1 cellular context compared by ENCODE assay signal in the genomic region with DNA sequence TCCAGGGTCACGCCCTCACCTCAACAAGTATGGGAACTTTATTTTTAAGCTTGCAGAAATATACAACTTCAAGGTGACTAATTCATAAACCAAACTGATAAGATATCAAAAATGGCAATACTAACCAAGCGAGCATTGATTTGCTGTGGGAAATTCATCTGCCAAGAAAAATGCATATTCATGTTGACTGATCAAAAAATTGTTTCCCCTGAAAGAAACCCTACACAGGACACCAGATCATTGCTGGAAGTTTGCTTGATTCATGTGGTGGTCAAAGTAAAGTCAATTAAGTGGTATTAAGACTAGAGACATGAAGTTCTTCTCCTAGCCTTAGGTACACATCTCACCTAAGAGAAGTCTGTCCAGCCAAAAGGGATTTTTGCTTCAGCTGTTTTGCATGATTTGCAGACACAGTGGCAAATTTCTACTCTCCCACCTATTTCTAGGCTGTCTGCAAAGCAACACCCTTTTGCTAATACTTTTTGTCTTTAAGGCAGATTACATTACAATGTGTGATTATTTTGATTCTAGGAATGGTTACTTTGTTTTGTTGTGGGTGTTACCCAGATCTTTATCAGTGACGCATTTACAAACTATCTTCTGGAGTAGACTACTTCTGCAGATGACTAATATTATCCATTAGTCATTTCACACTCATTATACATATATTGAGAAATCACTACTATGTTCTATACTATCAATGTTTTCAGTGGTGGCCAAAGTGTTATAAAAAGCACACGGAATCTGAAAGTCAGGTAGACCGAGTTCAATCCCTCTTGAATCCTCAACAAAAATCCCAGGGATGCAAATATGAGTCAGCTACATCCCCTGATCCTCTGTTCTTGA.
TF ChIP-seq lines count a peak whose summit lies in the region.

No MANE protein-coding gene starts in this region.

TF ChIP-seq in GM12878, 131 proteins besides CTCF, POLR2A, EP300 and RAD21 (continued from another document):
- TF ChIP-seq, protein P1, sequence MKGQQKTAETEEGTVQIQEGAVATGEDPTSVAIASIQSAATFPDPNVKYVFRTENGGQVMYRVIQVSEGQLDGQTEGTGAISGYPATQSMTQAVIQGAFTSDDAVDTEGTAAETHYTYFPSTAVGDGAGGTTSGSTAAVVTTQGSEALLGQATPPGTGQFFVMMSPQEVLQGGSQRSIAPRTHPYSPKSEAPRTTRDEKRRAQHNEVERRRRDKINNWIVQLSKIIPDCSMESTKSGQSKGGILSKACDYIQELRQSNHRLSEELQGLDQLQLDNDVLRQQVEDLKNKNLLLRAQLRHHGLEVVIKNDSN (IDR thresholded peaks at IDR 0.05; ENCODE audit: borderline replicate concordance, extremely low read length, insufficient read depth, low read depth, low read length) = no peak
- TF ChIP-seq MEF2A (IDR thresholded peaks at IDR 0.05; ENCODE audit: insufficient read depth, low read depth, low read length) (no peak), PAX8 (IDR thresholded peaks at IDR 0.05) (no peak), SMAD1 (IDR thresholded peaks at IDR 0.05; ENCODE audit: low read depth, partially characterized antibody) (peak; percentile 46), BACH1 (IDR thresholded peaks at IDR 0.05; ENCODE audit: borderline replicate concordance) (peak; percentile 91; the same call in 1 of the 2 replicates), YY1 (IDR thresholded peaks at IDR 0.05; ENCODE audit: low read depth, low read length) (no peak), ZNF207 (IDR thresholded peaks at IDR 0.05; ENCODE audit: borderline replicate concordance) (no peak), NR2C1 (IDR thresholded peaks at IDR 0.05) (no peak), MEF2B (IDR thresholded peaks at IDR 0.05; ENCODE audit: partially characterized antibody, poor library complexity, severe bottlenecking) (peak; percentile 83), GABPA (IDR thresholded peaks at IDR 0.05; ENCODE audit: low read depth) (0 out of 2 replicates have a peak, but pooled peaks have one; percentile 41), RUNX3 (IDR thresholded peaks at IDR 0.05; ENCODE audit: low read length) (peak; percentile 41; the same call in 1 of the 2 replicates), SREBF2 (IDR thresholded peaks at IDR 0.05; ENCODE audit: low read length) (no peak), CBFB (IDR thresholded peaks at IDR 0.05; ENCODE audit: low read depth) (no peak), CREM (IDR thresholded peaks at IDR 0.05; ENCODE audit: low read depth) (peak; percentile 79), HCFC1 (IDR thresholded peaks at IDR 0.05; ENCODE audit: low read length) (no peak), DPF2 (IDR thresholded peaks at IDR 0.05) (peak; percentile 94), TAF1 (IDR thresholded peaks at IDR 0.05; ENCODE audit: borderline replicate concordance, low read depth, low read length) (no peak), NFIC (IDR thresholded peaks at IDR 0.05; ENCODE audit: low read depth, low read length) (peak; percentile 92), SP1 (IDR thresholded peaks at IDR 0.05; ENCODE audit: low read depth, low read length) (no peak), CBX5 (IDR thresholded peaks at IDR 0.05; ENCODE audit: low read depth) (0 out of 2 replicates have a peak, but pooled peaks have one; percentile 22)
- TF ChIP-seq, protein P2, sequence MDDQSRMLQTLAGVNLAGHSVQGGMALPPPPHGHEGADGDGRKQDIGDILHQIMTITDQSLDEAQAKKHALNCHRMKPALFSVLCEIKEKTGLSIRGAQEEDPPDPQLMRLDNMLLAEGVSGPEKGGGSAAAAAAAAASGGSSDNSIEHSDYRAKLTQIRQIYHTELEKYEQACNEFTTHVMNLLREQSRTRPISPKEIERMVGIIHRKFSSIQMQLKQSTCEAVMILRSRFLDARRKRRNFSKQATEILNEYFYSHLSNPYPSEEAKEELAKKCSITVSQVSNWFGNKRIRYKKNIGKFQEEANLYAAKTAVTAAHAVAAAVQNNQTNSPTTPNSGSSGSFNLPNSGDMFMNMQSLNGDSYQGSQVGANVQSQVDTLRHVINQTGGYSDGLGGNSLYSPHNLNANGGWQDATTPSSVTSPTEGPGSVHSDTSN (IDR thresholded peaks at IDR 0.05; ENCODE audit: insufficient replicate concordance, low read depth, low read length) = no peak
- TF ChIP-seq, protein P3, sequence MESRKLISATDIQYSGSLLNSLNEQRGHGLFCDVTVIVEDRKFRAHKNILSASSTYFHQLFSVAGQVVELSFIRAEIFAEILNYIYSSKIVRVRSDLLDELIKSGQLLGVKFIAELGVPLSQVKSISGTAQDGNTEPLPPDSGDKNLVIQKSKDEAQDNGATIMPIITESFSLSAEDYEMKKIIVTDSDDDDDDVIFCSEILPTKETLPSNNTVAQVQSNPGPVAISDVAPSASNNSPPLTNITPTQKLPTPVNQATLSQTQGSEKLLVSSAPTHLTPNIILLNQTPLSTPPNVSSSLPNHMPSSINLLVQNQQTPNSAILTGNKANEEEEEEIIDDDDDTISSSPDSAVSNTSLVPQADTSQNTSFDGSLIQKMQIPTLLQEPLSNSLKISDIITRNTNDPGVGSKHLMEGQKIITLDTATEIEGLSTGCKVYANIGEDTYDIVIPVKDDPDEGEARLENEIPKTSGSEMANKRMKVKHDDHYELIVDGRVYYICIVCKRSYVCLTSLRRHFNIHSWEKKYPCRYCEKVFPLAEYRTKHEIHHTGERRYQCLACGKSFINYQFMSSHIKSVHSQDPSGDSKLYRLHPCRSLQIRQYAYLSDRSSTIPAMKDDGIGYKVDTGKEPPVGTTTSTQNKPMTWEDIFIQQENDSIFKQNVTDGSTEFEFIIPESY (IDR thresholded peaks at IDR 0.05) = no peak
TF ChIP-seq in GM12878: peak in this region for 44.
